In genomic region chr18:78830161-78830560, GRCh38 we compare ENCODE assay signal across 28 cellular contexts.
"Had no signal": no experiment of that assay in that cellular context is flagged by ENCODE, and none has a peak within 500 bp of the region (broad histone marks: within the 10 kb centered on the region; RNA-seq: fewer than 3 reads in every experiment).

No MANE protein-coding gene starts in this region.

- H3K36me3 Mint-ChIP-seq: naive B cell; naive thymus-derived CD8-positive, alpha-beta T cell; natural killer cell treated with Interleukin-12 subunit alpha and Interleukin-12 subunit beta and Interleukin-15 and Interleukin-18, amount 100 ng/mL, for 72 hours; stimulated activated effector memory CD8-positive, alpha-beta T cell treated with anti-CD3 and anti-CD28 coated beads, Interleukin-12 subunit alpha, Interleukin-12 subunit beta, amount 100 ng/mL, for 72 hours; stimulated activated naive B cell treated with anti-CD40 and anti-IgM and Interleukin-4, amounts not matched to agents 10 μg/mL and 1 μg/mL and 100 μg/mL, for 72 hours had no signal

- H3K27me3 ChIP-seq: ovary, right lobe of liver, sigmoid colon, thyroid gland, tibial nerve, upper lobe of left lung had no signal

- H3K4me1 ChIP-seq: parathyroid adenoma, psoas muscle, right lobe of liver, sigmoid colon, stomach, thyroid gland, tibial nerve, upper lobe of left lung had no signal

- H3K4me3 Mint-ChIP-seq: naive thymus-derived CD8-positive, alpha-beta T cell; natural killer cell treated with Interleukin-12 subunit alpha and Interleukin-12 subunit beta and Interleukin-15 and Interleukin-18, amount 100 ng/mL, for 72 hours; nephron progenitor cell; stimulated activated effector memory CD8-positive, alpha-beta T cell treated with anti-CD3 and anti-CD28 coated beads, Interleukin-12 subunit alpha, Interleukin-12 subunit beta, amount 100 ng/mL, for 72 hours; stimulated activated naive B cell treated with anti-CD40 and anti-IgM and Interleukin-4, amounts not matched to agents 10 μg/mL and 1 μg/mL and 100 μg/mL, for 72 hours; stimulated activated naive CD8-positive, alpha-beta T cell treated with anti-CD3 and anti-CD28 coated beads, Interleukin-15, Interleukin-2, amounts not matched to agents 100 ng/mL and 50 ng/mL, for 24 hours had no signal

- FAIRE-seq: small intestine, urothelium cell line had no signal

- H3K4me1 Mint-ChIP-seq: naive B cell; naive thymus-derived CD8-positive, alpha-beta T cell; stimulated activated naive B cell treated with anti-CD40 and anti-IgM and Interleukin-4, amounts not matched to agents 10 μg/mL and 1 μg/mL and 100 μg/mL, for 72 hours had no signal

- H3K9me3 ChIP-seq: ovary, psoas muscle, right lobe of liver, sigmoid colon, stomach, thoracic aorta, thyroid gland, upper lobe of left lung had no signal

- H3K27me3 Mint-ChIP-seq: stimulated activated naive CD8-positive, alpha-beta T cell treated with anti-CD3 and anti-CD28 coated beads, Interleukin-15, Interleukin-2, amounts not matched to agents 100 ng/mL and 50 ng/mL, for 24 hours had no signal

- H3K27ac ChIP-seq: ovary, parathyroid adenoma, psoas muscle, right lobe of liver, sigmoid colon, stomach, thoracic aorta, thyroid gland, tibial nerve, upper lobe of left lung had no signal

- H3K27ac Mint-ChIP-seq: naive B cell; naive thymus-derived CD8-positive, alpha-beta T cell; natural killer cell treated with Interleukin-12 subunit alpha and Interleukin-12 subunit beta and Interleukin-15 and Interleukin-18, amount 100 ng/mL, for 72 hours; nephron progenitor cell; progenitor cell of endocrine pancreas; stimulated activated effector memory CD8-positive, alpha-beta T cell treated with anti-CD3 and anti-CD28 coated beads, Interleukin-12 subunit alpha, Interleukin-12 subunit beta, amount 100 ng/mL, for 72 hours; stimulated activated naive B cell treated with anti-CD40 and anti-IgM and Interleukin-4, amounts not matched to agents 10 μg/mL and 1 μg/mL and 100 μg/mL, for 72 hours; stimulated activated naive CD8-positive, alpha-beta T cell treated with anti-CD3 and anti-CD28 coated beads, Interleukin-15, Interleukin-2, amounts not matched to agents 100 ng/mL and 50 ng/mL, for 24 hours had no signal

- H3K4me3 ChIP-seq: ovary, psoas muscle, right lobe of liver, sigmoid colon, stomach, thoracic aorta, thyroid gland, tibial nerve, upper lobe of left lung had no signal

- DNase-seq: naive B cell; naive thymus-derived CD8-positive, alpha-beta T cell; nephron progenitor cell; occipital lobe; ovary; psoas muscle; right cardiac atrium; right lobe of liver; sigmoid colon; small intestine; stimulated activated CD4-positive, alpha-beta T cell treated with anti-CD3 and anti-CD28 coated beads, Interleukin-15, amount 100 ng/mL, for 24 hours; stimulated activated CD4-positive, alpha-beta T cell treated with anti-CD3 and anti-CD28 coated beads, Interleukin-2, amount 100 ng/mL, for 24 hours; stimulated activated CD4-positive, alpha-beta T cell treated with anti-CD3 and anti-CD28 coated beads, Interleukin-2, amount 100 ng/mL, for 48 hours; stimulated activated CD4-positive, alpha-beta T cell treated with anti-CD3 and anti-CD28 coated beads, Interleukin-4, amount 100 ng/mL, for 24 hours; stimulated activated naive B cell treated with anti-CD40 and anti-IgM and Interleukin-4, amounts not matched to agents 10 μg/mL and 1 μg/mL and 100 μg/mL, for 72 hours; stimulated activated naive CD4-positive, alpha-beta T cell treated with Interleukin-2 at 50 U/mL for 16 hours; stomach; thyroid gland; trophoblast cell had no signal

- H3K36me3 ChIP-seq: ovary, right lobe of liver, sigmoid colon, stomach, thoracic aorta, thyroid gland, tibial nerve, upper lobe of left lung had no signal

- H3K9me3 Mint-ChIP-seq: natural killer cell treated with Interleukin-12 subunit alpha and Interleukin-12 subunit beta and Interleukin-15 and Interleukin-18, amount 100 ng/mL, for 72 hours; nephron progenitor cell; stimulated activated effector memory CD8-positive, alpha-beta T cell treated with anti-CD3 and anti-CD28 coated beads, Interleukin-12 subunit alpha, Interleukin-12 subunit beta, amount 100 ng/mL, for 72 hours; stimulated activated naive CD8-positive, alpha-beta T cell treated with anti-CD3 and anti-CD28 coated beads, Interleukin-15, Interleukin-2, amounts not matched to agents 100 ng/mL and 50 ng/mL, for 24 hours had no signal

- ATAC-seq: naive thymus-derived CD8-positive, alpha-beta T cell; natural killer cell treated with Interleukin-12 subunit alpha and Interleukin-12 subunit beta and Interleukin-15 and Interleukin-18, amount 100 ng/mL, for 72 hours; psoas muscle; right cardiac atrium; stimulated activated effector memory CD8-positive, alpha-beta T cell treated with anti-CD3 and anti-CD28 coated beads, Interleukin-12 subunit alpha, Interleukin-12 subunit beta, amount 100 ng/mL, for 72 hours; stimulated activated naive B cell treated with anti-CD40 and anti-IgM and Interleukin-4, amounts not matched to agents 10 μg/mL and 1 μg/mL and 100 μg/mL, for 72 hours had no signal

- H3K79me2 ChIP-seq: parathyroid adenoma had no signal

- H3K9ac ChIP-seq: parathyroid adenoma had no signal

- H2AFZ ChIP-seq: parathyroid adenoma had no signal
